ENCODE assay signal across 8 cellular contexts in genomic region chr12:122265433-122265832, GRCh38. TPM values are rescaled to one million over a fixed set of nuclear protein-coding genes. Genes with fewer than 3 reads are reported as not detected.
DNase-seq lines count a peak whose midpoint lies in the region; ATAC-seq and TF ChIP-seq lines count a peak whose summit lies in the region.

No MANE protein-coding gene starts in this region.

- H3K4me1 Mint-ChIP-seq in activated CD8-positive, alpha-beta T cell treated with anti-CD3 and anti-CD28 coated beads for 36 hours (ENCODE audit: low read depth) = peaks cover 15% of the 10 kb centered on the region

- H3K36me3 ChIP-seq in iPS-20b (ENCODE audit: insufficient read depth, low read depth, low read length) (peaks cover 28% of the 10 kb centered on the region), thyroid gland (peaks cover 16 to 29% of the 10 kb centered on the region in 2 donors)

- H3K9me3 Mint-ChIP-seq in activated CD8-positive, alpha-beta T cell treated with anti-CD3 and anti-CD28 coated beads for 36 hours = no peaks in the 10 kb centered on the region

- H3K4me3 Mint-ChIP-seq in activated CD8-positive, alpha-beta T cell treated with anti-CD3 and anti-CD28 coated beads for 36 hours = peak overlapping the region; percentile 97

- TF ChIP-seq POLR2A in thyroid gland (IDR thresholded peaks at IDR 0.05) = no peak

- WGBS in thyroid gland, 2 donors = 49 to 59% methylated on average over 3 of the region's 3 CpGs

- intact Hi-C loops in activated CD8-positive, alpha-beta T cell treated with anti-CD3 and anti-CD28 coated beads for 36 hours (cut with micrococcal nuclease) = no loop called here
- intact Hi-C loops in thyroid gland (cut with DNase I) = no loop called here

- H3K27ac ChIP-seq in iPS-20b (ENCODE audit: low read length) = peak overlapping the region; percentile 54
- H3K27ac ChIP-seq in thyroid gland = peak overlapping the region in 2 of 3 donors; percentile 76 to 87

- peak; percentile 22 for DNase-seq in activated CD8-positive, alpha-beta memory T cell treated with anti-CD3 and anti-CD28 coated beads, Interleukin-2, amount 50 U/mL, for 48 hours
- DNase-seq in activated CD8-positive, alpha-beta memory T cell treated with anti-CD3 and anti-CD28 coated beads, Interleukin-2, amount 50 U/mL, for 4 hours = no peak
- no peak for DNase-seq in activated CD8-positive, alpha-beta T cell treated with anti-CD3 and anti-CD28 coated beads for 36 hours
- no peak for DNase-seq in thyroid gland
- DNase-seq in GM10266 (ENCODE audit: extremely low spot score) = no peak
- DNase-seq in LoVo (ENCODE audit: low spot score) = no peak

- POLR2A ChIA-PET in activated CD8-positive, alpha-beta T cell treated with anti-CD3 and anti-CD28 coated beads for 36 hours (lab: Charles Lee) = interaction anchor here (0.5 kb wide), 1 partner anchor 13 kb away, joined by 3 read pairs; no protein-coding TSS in a partner anchor

- no peaks in the 10 kb centered on the region for H3K9me3 ChIP-seq in iPS-20b (ENCODE audit: insufficient read depth, low read depth, low read length)
- no peaks in the 10 kb centered on the region for H3K9me3 ChIP-seq in thyroid gland

- ATAC-seq in activated CD8-positive, alpha-beta T cell treated with anti-CD3 and anti-CD28 coated beads for 36 hours = peak; percentile 9
- ATAC-seq in GM21390 (IDR thresholded peaks at IDR 0.05; ENCODE audit: unreplicated experiment) = no peak

- no peaks in the 10 kb centered on the region for H3K27me3 ChIP-seq in iPS-20b (ENCODE audit: insufficient read depth, low read length)
- H3K27me3 ChIP-seq in thyroid gland = no peaks in the 10 kb centered on the region

- H3K27ac Mint-ChIP-seq in activated CD8-positive, alpha-beta T cell treated with anti-CD3 and anti-CD28 coated beads for 36 hours = peak overlapping the region; percentile 99

- H3K4me1 ChIP-seq in iPS-20b (ENCODE audit: insufficient read depth, low read length) (no peaks in the 10 kb centered on the region), thyroid gland (peaks cover 4 to 8% of the 10 kb centered on the region in 2 donors)

- H3K27me3 Mint-ChIP-seq in activated CD8-positive, alpha-beta T cell treated with anti-CD3 and anti-CD28 coated beads for 36 hours = peaks cover 2% of the 10 kb centered on the region

- no peak for TF ChIP-seq CTCF in activated CD8-positive, alpha-beta T cell treated with anti-CD3 and anti-CD28 coated beads for 36 hours (IDR thresholded peaks at IDR 0.05)
- TF ChIP-seq CTCF in thyroid gland (IDR thresholded peaks at IDR 0.05) (no peak), GM10266 (IDR thresholded peaks at IDR 0.05; ENCODE audit: control insufficient read depth, insufficient read depth, low read depth, missing control alignments) (no peak)

- peak overlapping the region; percentile 88 for H3K9ac ChIP-seq in iPS-20b (ENCODE audit: low read depth, low read length)

- CTCF ChIA-PET in activated CD8-positive, alpha-beta T cell treated with anti-CD3 and anti-CD28 coated beads for 36 hours (lab: Charles Lee) = interaction anchor here (0.7 to 1.1 kb wide), 2 partner anchors 9 to 21 kb away, joined by 3 read pairs; no protein-coding TSS in a partner anchor

- peaks cover 14% of the 10 kb centered on the region for H3K36me3 Mint-ChIP-seq in activated CD8-positive, alpha-beta T cell treated with anti-CD3 and anti-CD28 coated beads for 36 hours (ENCODE audit: low read depth)

- H3K4me3 ChIP-seq in iPS-20b (ENCODE audit: low read length) (peak overlapping the region; percentile 99), thyroid gland (replicated peaks in 1 of 3) (peak overlapping the region; percentile 37 to 85 (median 59))

RNA-seq across cellular contexts. Expression of gene VPS33A, which starts 0.9 kb away (rescaled TPM):
- 10 to 100 TPM; 19.7 to 21.4 TPM for total RNA-seq in activated CD8-positive, alpha-beta T cell treated with anti-CD3 and anti-CD28 coated beads for 36 hours
- total RNA-seq in thyroid gland = 10 to 100 TPM; 14.3 to 16.4 (median 16.1) TPM

RNA-seq across cellular contexts. Expression of gene DIABLO, which starts 39.6 kb away (rescaled TPM):
- total RNA-seq in activated CD8-positive, alpha-beta T cell treated with anti-CD3 and anti-CD28 coated beads for 36 hours = 10 to 100 TPM; 50.5 to 55.2 TPM
- total RNA-seq in thyroid gland = 10 to 100 TPM; 48.4 to 66.0 (median 55.4) TPM
